ENCODE assay signal across 7 cellular contexts in genomic region chr21:17469727-17470126, GRCh38. TPM values are rescaled to one million over a fixed set of nuclear protein-coding genes. Genes with fewer than 3 reads are reported as not detected.
"Had no signal": no experiment of that assay in that cellular context is flagged by ENCODE, and none has a peak within 500 bp of the region (broad histone marks: within the 10 kb centered on the region; RNA-seq: fewer than 3 reads in every experiment).

No MANE protein-coding gene starts in this region.

- H3K36me3 Mint-ChIP-seq: IgD-negative memory B cell had no signal

- H3K27ac ChIP-seq: GM23248 had no signal

- H3K9me3 ChIP-seq: HAP-1 had no signal

- H3K9ac ChIP-seq: GM23248 had no signal

- H3K4me3 Mint-ChIP-seq: IgD-negative memory B cell had no signal

- H3K36me3 ChIP-seq: HAP-1 had no signal

- H3K4me1 Mint-ChIP-seq: IgD-negative memory B cell had no signal

- DNase-seq: GM23248, GOT3, H7, KBM-7 had no signal

- H3K4me3 ChIP-seq: GM23248, HAP-1 had no signal

- ATAC-seq: HCT116 had no signal

- H2AFZ ChIP-seq: GM23248 had no signal

- H3K27ac Mint-ChIP-seq: IgD-negative memory B cell had no signal

RNA-seq across cellular contexts. Expression of gene CXADR, which starts 43.1 kb away (rescaled TPM):
- total RNA-seq: GM23248 had no signal
